Comparison of ENCODE assay signal across 1 cellular context in genomic region chr5:176533390-176533789, GRCh38.
TF ChIP-seq lines count a peak whose summit lies in the region.

No MANE protein-coding gene starts in this region.

TF ChIP-seq in HepG2, 621 proteins besides CTCF, POLR2A, EP300 and RAD21:
- TF ChIP-seq ZNF629 (CRISPR knock-in tag; conservative IDR thresholded peaks at IDR 0.05), result peak; percentile 59
- no peak for TF ChIP-seq ZNF446 (CRISPR knock-in tag; IDR thresholded peaks at IDR 0.05)
